Comparison of ENCODE assay signal across 9 cellular contexts in the genomic region with DNA sequence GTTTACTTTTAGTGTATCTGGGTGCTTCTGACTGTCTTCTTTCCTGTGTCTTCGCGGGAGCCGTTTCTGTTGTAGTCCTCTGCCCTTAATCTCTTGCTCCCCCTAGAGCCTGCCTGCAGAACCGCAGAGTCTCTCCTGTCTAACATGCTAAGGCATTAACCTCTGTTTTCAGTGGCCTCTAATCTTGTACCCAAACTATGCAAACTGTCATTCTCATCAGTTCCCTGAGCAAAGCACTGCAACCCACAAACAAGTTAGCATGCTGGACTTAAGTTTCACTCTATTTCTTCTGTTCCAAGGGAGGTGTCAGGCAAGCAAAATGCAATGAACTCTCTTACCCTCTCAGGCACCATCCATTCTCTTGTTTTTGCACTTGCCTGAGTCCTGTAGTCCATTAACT.
DNase-seq lines count a peak whose midpoint lies in the region; ATAC-seq and TF ChIP-seq lines count a peak whose summit lies in the region.
"Had no signal": no experiment of that assay in that cellular context is flagged by ENCODE, and none has a peak within 500 bp of the region (broad histone marks: within the 10 kb centered on the region; RNA-seq: fewer than 3 reads in every experiment).

No MANE protein-coding gene starts in this region.

- intact Hi-C loops in mammary epithelial cell (cut with micrococcal nuclease) = loop anchor here (1.0 to 10.0 kb wide), 4 partner anchors 110 to 732 kb away; no protein-coding TSS in a partner anchor
- intact Hi-C loops in left cardiac atrium (cut with DNase I) = no loop called here

- no peaks in the 10 kb centered on the region for H3K4me1 Mint-ChIP-seq in neural progenitor cell

- H3K4me2 ChIP-seq in MM.1S (ENCODE audit: low read depth, low read length) (peak overlapping the region; percentile 25; the same call in 1 of the 2 replicates), mammary epithelial cell (ENCODE audit: insufficient read depth, low read depth, low read length) (peak overlapping the region; percentile 22), neural progenitor cell (no peak overlapping the region)

- H3F3A ChIP-seq in MM.1S (ENCODE audit: insufficient read depth, low read length) (no peaks in the 10 kb centered on the region), neural progenitor cell (ENCODE audit: low read depth) (no peaks in the 10 kb centered on the region)

- no peaks in the 10 kb centered on the region for H4K20me1 ChIP-seq in MM.1S (ENCODE audit: insufficient read depth, low read length)
- H4K20me1 ChIP-seq in mammary epithelial cell (ENCODE audit: insufficient read depth, low read length) = no peaks in the 10 kb centered on the region
- H4K20me1 ChIP-seq in neural progenitor cell (ENCODE audit: low read depth) = no peaks in the 10 kb centered on the region

- H3K27ac ChIP-seq in MM.1S (ENCODE audit: low read length) = no peak overlapping the region
- H3K27ac ChIP-seq in mammary epithelial cell (ENCODE audit: insufficient read depth, low read depth, low read length) = no peak overlapping the region
- H3K27ac ChIP-seq in neural progenitor cell = no peak overlapping the region
- H3K27ac ChIP-seq in gastroesophageal sphincter = no peak overlapping the region
- H3K27ac ChIP-seq: SJSA1 had no signal

- H3K79me2 ChIP-seq in MM.1S (ENCODE audit: low read length) (no peaks in the 10 kb centered on the region), mammary epithelial cell (ENCODE audit: insufficient read depth, low read length) (no peaks in the 10 kb centered on the region), neural progenitor cell (ENCODE audit: low read depth) (no peaks in the 10 kb centered on the region)

- no peaks in the 10 kb centered on the region for H3K9me2 ChIP-seq in MM.1S (replicated peaks; ENCODE audit: insufficient read depth, low read length)

- no peak for TF ChIP-seq EP300 in gastroesophageal sphincter (IDR thresholded peaks at IDR 0.05)

- no peaks in the 10 kb centered on the region for H3K36me3 Mint-ChIP-seq in neural progenitor cell

- ATAC-seq in GM21447 (IDR thresholded peaks at IDR 0.05; ENCODE audit: unreplicated experiment) = peak; percentile 65
- ATAC-seq in gastroesophageal sphincter = no peak
- ATAC-seq in left cardiac atrium = no peak

- H3K9me3 Mint-ChIP-seq in neural progenitor cell = peaks cover 18% of the 10 kb centered on the region

- no TSS peak for BruUV-seq in mammary epithelial cell (replicated peaks; lab: Mats Ljungman, UMichigan)

- H3K9me3 ChIP-seq in MM.1S (replicated peaks; ENCODE audit: insufficient read depth, low read length) (no peaks in the 10 kb centered on the region), mammary epithelial cell (replicated peaks; ENCODE audit: insufficient read depth, low read length) (no peaks in the 10 kb centered on the region), neural progenitor cell (ENCODE audit: low read depth) (peaks cover 14% of the 10 kb centered on the region), gastroesophageal sphincter (peaks cover 0 to 6% (median 0%) of the 10 kb centered on the region in 3 donors)
- H3K9me3 ChIP-seq: SJSA1 had no signal

- H3K4me1 ChIP-seq in MM.1S (ENCODE audit: low read length) = no peaks in the 10 kb centered on the region; the same call in 1 of the 2 replicates
- H3K4me1 ChIP-seq in mammary epithelial cell (ENCODE audit: insufficient read depth, low read length) = no peaks in the 10 kb centered on the region
- H3K4me1 ChIP-seq in neural progenitor cell = no peaks in the 10 kb centered on the region
- no peaks in the 10 kb centered on the region for H3K4me1 ChIP-seq in gastroesophageal sphincter
- H3K4me1 ChIP-seq: SJSA1 had no signal

- DNase-seq in EL = peak; percentile 57
- peak; percentile 76 for DNase-seq in MM.1S
- DNase-seq in mammary epithelial cell = peak; percentile 41
- peak; percentile 70 for DNase-seq in neural progenitor cell (ENCODE audit: low spot score)
- no peak for DNase-seq in left cardiac atrium
- DNase-seq in OCI-M2 (lab: John Stamatoyannopoulos, UW; ENCODE audit: unreplicated experiment) = no peak

- H2AFZ ChIP-seq in MM.1S (ENCODE audit: low read length) (peak overlapping the region; percentile 81), mammary epithelial cell (ENCODE audit: low read depth, low read length) (peak overlapping the region; percentile 73), neural progenitor cell (replicated peaks) (peak overlapping the region; percentile 51)

- no peaks in the 10 kb centered on the region for H3K27me3 Mint-ChIP-seq in neural progenitor cell (ENCODE audit: insufficient read depth, low read depth)

- dilution Hi-C loops in mammary epithelial cell (cut with HindIII; ENCODE audit: low sequenced_read_pairs) = no loop called here

- H3K4me3 ChIP-seq in MM.1S (ENCODE audit: low read length) = 0 out of 2 replicates have a peak overlapping the region, but pooled peaks have one; percentile 2
- H3K4me3 ChIP-seq in mammary epithelial cell (replicated peaks in 1 of 3; ENCODE audit: insufficient read depth in 1 of 3, low read depth in 2 of 3, low read length in 3 of 3) = no peak overlapping the region
- no peak overlapping the region for H3K4me3 ChIP-seq in neural progenitor cell
- no peak overlapping the region for H3K4me3 ChIP-seq in gastroesophageal sphincter
- H3K4me3 ChIP-seq: SJSA1 had no signal

- no peak for TF ChIP-seq POLR2A in gastroesophageal sphincter (IDR thresholded peaks at IDR 0.05)

- 9% methylated on average over 4 of the region's 4 CpGs for WGBS in mammary epithelial cell (ENCODE audit: low coverage, missing lambda C conversion rate)
- 10 to 22% methylated on average over 4 of the region's 4 CpGs for WGBS in gastroesophageal sphincter (ENCODE audit: low coverage in 1 of 2), 2 donors

- no peaks in the 10 kb centered on the region for H3K36me3 ChIP-seq in MM.1S (replicated peaks; ENCODE audit: insufficient read depth, low read length)
- H3K36me3 ChIP-seq in mammary epithelial cell (ENCODE audit: insufficient read depth, low read length) = no peaks in the 10 kb centered on the region
- no peaks in the 10 kb centered on the region for H3K36me3 ChIP-seq in neural progenitor cell
- H3K36me3 ChIP-seq in gastroesophageal sphincter = no peaks in the 10 kb centered on the region
- H3K36me3 ChIP-seq: SJSA1 had no signal

- H3K27ac Mint-ChIP-seq in neural progenitor cell = no peak overlapping the region

- H3K4me3 Mint-ChIP-seq in neural progenitor cell = no peak overlapping the region

- H3K9ac ChIP-seq in MM.1S (ENCODE audit: low read length) = 0 out of 2 replicates have a peak overlapping the region, but pooled peaks have one; percentile 5
- H3K9ac ChIP-seq in mammary epithelial cell (ENCODE audit: insufficient read depth, low read length) = no peak overlapping the region
- no peak overlapping the region for H3K9ac ChIP-seq in neural progenitor cell

- CTCF ChIA-PET in mammary epithelial cell (lab: Charles Lee; ENCODE audit: low non-redundant PET) = no interaction called here

- TF ChIP-seq CTCF in MM.1S (IDR thresholded peaks at IDR 0.05; ENCODE audit: low read length) (peak; percentile 94), mammary epithelial cell (conservative IDR thresholded peaks at IDR 0.05 in 1 of 2, IDR thresholded peaks at IDR 0.05 in 1 of 2; ENCODE audit: extremely low read depth in 1 of 2, insufficient read depth in 1 of 2, low read depth in 1 of 2, low read length in 2 of 2) (peak; percentile 95 to 97), neural progenitor cell (IDR thresholded peaks at IDR 0.05) (peak; percentile 76), gastroesophageal sphincter (IDR thresholded peaks at IDR 0.05) (peak in 1 of 4 experiments; percentile 52)

- H3K27me3 ChIP-seq in MM.1S (replicated peaks; ENCODE audit: insufficient read depth, low read length) = no peaks in the 10 kb centered on the region
- H3K27me3 ChIP-seq in mammary epithelial cell (ENCODE audit: insufficient read depth, low read length) = no peaks in the 10 kb centered on the region
- no peaks in the 10 kb centered on the region for H3K27me3 ChIP-seq in neural progenitor cell
- no peaks in the 10 kb centered on the region for H3K27me3 ChIP-seq in gastroesophageal sphincter
- H3K27me3 ChIP-seq: SJSA1 had no signal

- in situ Hi-C loops in mammary epithelial cell (cut with MboI; ENCODE audit: low sequenced_read_pairs in 2 of 2) = no loop called here

Comparison
In these comparisons a context has a peak if more than half of its experiments do, and no peak if none do; other contexts are left out.
1. DNase-seq: peak in EL (single experiment), MM.1S (single experiment), mammary epithelial cell (single experiment) and neural progenitor cell (single experiment); none in left cardiac atrium (single experiment) and OCI-M2 (single experiment).
2. Peak in every context shown above with its lines, with median percentiles within 50 percentile points of each other: H2AFZ ChIP-seq.